ENCODE assay signal across 13 cellular contexts in genomic region chr21:15015622-15016471, GRCh38. TPM values are rescaled to one million over a fixed set of nuclear protein-coding genes. Genes with fewer than 3 reads are reported as not detected.
A peak's percentile ranks its signal among the peaks of the same experiment; 100 is the strongest.
DNase-seq lines count a peak whose midpoint lies in the region; ATAC-seq and TF ChIP-seq lines count a peak whose summit lies in the region.
"Had no signal": no experiment of that assay in that cellular context is flagged by ENCODE, and none has a peak within 500 bp of the region (broad histone marks: within the 10 kb centered on the region; RNA-seq: fewer than 3 reads in every experiment).

No MANE protein-coding gene starts in this region.

- no peak for TF ChIP-seq POLR2A in prostate gland (IDR thresholded peaks at IDR 0.05)

- in situ Hi-C loops in brain microvascular endothelial cell (cut with HindIII; ENCODE audit: low pct_ligation_motif_present, low sequenced_read_pairs), result no loop called here

- peak; percentile 56 for DNase-seq in AG04450 (ENCODE audit: low read depth, low spot score)
- DNase-seq in HFF-Myc (ENCODE audit: extremely low read depth, low read depth), result peak; percentile 78
- peak; percentile 46 for DNase-seq in brain microvascular endothelial cell
- DNase-seq in kidney tubule cell (ENCODE audit: low spot score), result peak; percentile 77
- DNase-seq in prostate gland (ENCODE audit: low spot score), result no peak
- no peak for DNase-seq in NCI-H1417 (lab: John Stamatoyannopoulos, UW)
- DNase-seq: activated T-cell treated with anti-CD3 and anti-CD28 coated beads, Interleukin-2, amount 50 U/mL, for 72 hours; mucosa of descending colon; NCI-H2171 had no signal

- H3K4me3 ChIP-seq in AG04450 (ENCODE audit: low read depth, low read length), result no peak overlapping the region
- H3K4me3 ChIP-seq in HFF-Myc (replicated peaks; ENCODE audit: low read depth, low read length), result no peak overlapping the region
- H3K4me3 ChIP-seq in brain microvascular endothelial cell (ENCODE audit: low read depth, low read length), result no peak overlapping the region
- H3K4me3 ChIP-seq in prostate gland, result no peak overlapping the region
- H3K4me3 ChIP-seq: mucosa of descending colon, right atrium auricular region had no signal

- H3K27ac ChIP-seq in AG04450 (ENCODE audit: low read depth, low read length), result peak overlapping the region; percentile 79
- peak overlapping the region; percentile 19 for H3K27ac ChIP-seq in brain microvascular endothelial cell
- no peak overlapping the region for H3K27ac ChIP-seq in prostate gland
- H3K27ac ChIP-seq: right atrium auricular region, VCaP had no signal

- CTCF ChIA-PET in AG04450 (lab: Charles Lee), result no interaction called here

- H3K27me3 ChIP-seq in AG04450 (ENCODE audit: control insufficient read depth, insufficient read depth, low read length) (no peaks in the 10 kb centered on the region), brain microvascular endothelial cell (replicated peaks) (no peaks in the 10 kb centered on the region), prostate gland (replicated peaks; ENCODE audit: insufficient read depth) (no peaks in the 10 kb centered on the region)
- H3K27me3 ChIP-seq: right atrium auricular region had no signal

- POLR2A ChIA-PET in AG04450 (lab: Yijun Ruan, JAX), result no interaction called here

- no peaks in the 10 kb centered on the region for H3K4me1 ChIP-seq in prostate gland (replicated peaks)
- H3K4me1 ChIP-seq: right atrium auricular region had no signal

- H3K9me3 ChIP-seq in AG04450 (ENCODE audit: control insufficient read depth, insufficient read depth, low read length) (peaks cover 3% of the 10 kb centered on the region; the same call in 1 of the 2 replicates), prostate gland (no peaks in the 10 kb centered on the region)
- H3K9me3 ChIP-seq: mucosa of descending colon, right atrium auricular region had no signal

- ATAC-seq in GM21381 (IDR thresholded peaks at IDR 0.05; ENCODE audit: unreplicated experiment), result no peak
- no peak for ATAC-seq in HG03025 (IDR thresholded peaks at IDR 0.05; ENCODE audit: low FRiP score, unreplicated experiment)
- ATAC-seq: activated T-cell treated with anti-CD3 and anti-CD28 coated beads, Interleukin-2, amount 50 U/mL, for 72 hours; mucosa of descending colon had no signal

- 91% methylated on average over 5 of the region's 5 CpGs for WGBS in prostate gland

- no peaks in the 10 kb centered on the region for H3K36me3 ChIP-seq in brain microvascular endothelial cell (replicated peaks)
- no peaks in the 10 kb centered on the region for H3K36me3 ChIP-seq in prostate gland
- H3K36me3 ChIP-seq: right atrium auricular region had no signal

- intact Hi-C loops in prostate gland (cut with DNase I), result no loop called here

- no peak for TF ChIP-seq CTCF in AG04450 (IDR thresholded peaks at IDR 0.05; ENCODE audit: low read depth, low read length)
- TF ChIP-seq CTCF in HFF-Myc (IDR thresholded peaks at IDR 0.05; ENCODE audit: low read depth, low read length, missing control alignments), result no peak
- no peak for TF ChIP-seq CTCF in brain microvascular endothelial cell (IDR thresholded peaks at IDR 0.05; ENCODE audit: low read depth, low read length, missing control alignments)
- TF ChIP-seq CTCF in prostate gland (IDR thresholded peaks at IDR 0.05), result no peak

RNA-seq across cellular contexts. Expression of gene NRIP1, which starts 49.0 kb away (rescaled TPM):
- 18.7 and 22.6 TPM in 2 replicates for polyA plus RNA-seq in AG04450 (2011; rRNA removed)
- 32.6 and 63.7 TPM in 2 replicates for polyA minus RNA-seq in AG04450 (2011; rRNA and poly(A)+ RNA removed)
- total RNA-seq in prostate gland, result 10 to 100 TPM; 29.3 to 43.1 TPM

Comparison
In these comparisons a context has a peak if more than half of its experiments do, and no peak if none do; other contexts are left out.
1. DNase-seq: peak in AG04450 (single experiment), HFF-Myc (single experiment), brain microvascular endothelial cell (single experiment) and kidney tubule cell (single experiment); none in prostate gland (single experiment) and NCI-H1417 (0 of 3).
2. H3K27ac ChIP-seq: peak in AG04450 (single experiment) and brain microvascular endothelial cell (single experiment); none in prostate gland (0 of 2).